In genomic region chr2:85446296-85447221, GRCh38 we compare ENCODE assay signal across 11 cellular contexts. TPM values are rescaled to one million over a fixed set of nuclear protein-coding genes. Genes with fewer than 3 reads are reported as not detected.
DNase-seq lines count a peak whose midpoint lies in the region; ATAC-seq and TF ChIP-seq lines count a peak whose summit lies in the region.
"Had no signal": no experiment of that assay in that cellular context is flagged by ENCODE, and none has a peak within 500 bp of the region (broad histone marks: within the 10 kb centered on the region; RNA-seq: fewer than 3 reads in every experiment).

No MANE protein-coding gene starts in this region.

- H3K9me3 ChIP-seq in AG04450 (ENCODE audit: control insufficient read depth, insufficient read depth, low read length) (no peaks in the 10 kb centered on the region), PC-3 (ENCODE audit: low read length) (no peaks in the 10 kb centered on the region), esophagus squamous epithelium (no peaks in the 10 kb centered on the region), osteoblast (ENCODE audit: low read depth, low read length) (no peaks in the 10 kb centered on the region)

- H2AFZ ChIP-seq in PC-3 (ENCODE audit: low read length) (no peak overlapping the region), osteoblast (ENCODE audit: low read length) (peak overlapping the region; percentile 97)

- H3K4me1 ChIP-seq in PC-3 (ENCODE audit: insufficient read depth, low read length) (peaks cover 3% of the 10 kb centered on the region; the same call in 1 of the 2 replicates), esophagus squamous epithelium (peaks cover 10 to 20% (median 15%) of the 10 kb centered on the region in 3 donors), osteoblast (ENCODE audit: insufficient read depth, low read length) (peaks cover 21% of the 10 kb centered on the region)

- TF ChIP-seq CTCF in AG04450 (IDR thresholded peaks at IDR 0.05; ENCODE audit: low read depth, low read length): no peak
- no peak for TF ChIP-seq CTCF in PC-3 (conservative IDR thresholded peaks at IDR 0.05; ENCODE audit: low read depth, low read length)
- no peak for TF ChIP-seq CTCF in esophagus squamous epithelium (IDR thresholded peaks at IDR 0.05)
- no peak for TF ChIP-seq CTCF in osteoblast (IDR thresholded peaks at IDR 0.05; ENCODE audit: extremely low read depth, low read depth, low read length)

- CTCF ChIA-PET in AG04450 (lab: Charles Lee) (interaction anchor here (0.7 to 1.2 kb wide), 2 partner anchors 92 to 105 kb away, joined by 4 to 6 read pairs; partner anchors contain the start of gene MAT2A), PC-3 (lab: Charles Lee) (interaction anchor here (0.5 kb wide), 1 partner anchor 26 kb away, joined by 3 read pairs; no protein-coding TSS in a partner anchor)

- H3K79me2 ChIP-seq in PC-3 (ENCODE audit: low read length) (no peaks in the 10 kb centered on the region), osteoblast (ENCODE audit: insufficient read depth, low read length) (no peaks in the 10 kb centered on the region)

- H3K27ac ChIP-seq in AG04450 (ENCODE audit: low read depth, low read length) (peak overlapping the region; percentile 96), PC-3 (ENCODE audit: low read length) (no peak overlapping the region), esophagus squamous epithelium (peak overlapping the region; percentile 37 to 81 (median 66)), osteoblast (ENCODE audit: low read depth, low read length) (peak overlapping the region; percentile 90)

- H3F3A ChIP-seq in PC-3 (ENCODE audit: low read length, unreplicated experiment): no peaks in the 10 kb centered on the region

- intact Hi-C loops in PC-3 (cut with micrococcal nuclease) (no loop called here), esophagus squamous epithelium (cut with DNase I) (no loop called here)

- H3K27me3 ChIP-seq in AG04450 (ENCODE audit: control insufficient read depth, insufficient read depth, low read length) (no peaks in the 10 kb centered on the region), PC-3 (ENCODE audit: low read length) (no peaks in the 10 kb centered on the region), esophagus squamous epithelium (no peaks in the 10 kb centered on the region), osteoblast (ENCODE audit: insufficient read depth, low read length) (no peaks in the 10 kb centered on the region)

- H3K9me2 ChIP-seq in PC-3 (replicated peaks; ENCODE audit: low read length): no peaks in the 10 kb centered on the region

- H3K4me3 ChIP-seq in AG04450 (ENCODE audit: low read depth, low read length): no peak overlapping the region
- H3K4me3 ChIP-seq in PC-3 (ENCODE audit: low read length): no peak overlapping the region
- no peak overlapping the region for H3K4me3 ChIP-seq in esophagus squamous epithelium
- H3K4me3 ChIP-seq in osteoblast (ENCODE audit: insufficient read depth, low read length): no peak overlapping the region

- no TSS peak for BruUV-seq in PC-3 (replicated peaks; lab: Mats Ljungman, UMichigan)

- ATAC-seq in PC-3 (0 out of 2 replicates have a peak, but pooled peaks have one; percentile 12), HG02973 (IDR thresholded peaks at IDR 0.05; ENCODE audit: unreplicated experiment) (no peak), HG03354 (IDR thresholded peaks at IDR 0.05; ENCODE audit: poor library complexity, severe bottlenecking, unreplicated experiment) (no peak)

- TF ChIP-seq POLR2A in esophagus squamous epithelium (IDR thresholded peaks at IDR 0.05): no peak

- DNase-seq in AG04450 (ENCODE audit: low read depth, low spot score) (no peak), PC-3 (no peak), esophagus squamous epithelium (lab: John Stamatoyannopoulos, UW) (no peak), osteoblast (ENCODE audit: insufficient read length, low spot score, missing footprints) (no peak), RPMI8226 (no peak), NCI-H345 treated with DMSO at 0.1 percent for 48 hours (lab: John Stamatoyannopoulos, UW; ENCODE audit: unreplicated experiment) (no peak)
- DNase-seq: dermis blood vessel endothelial cell, KBM-7, occipital lobe had no signal

- H3K4me2 ChIP-seq in PC-3 (ENCODE audit: low read length): no peak overlapping the region
- no peak overlapping the region for H3K4me2 ChIP-seq in osteoblast (ENCODE audit: insufficient read depth, low read length)

- 81 to 91% methylated on average over 8 to 10 of the region's 14 CpGs for WGBS in esophagus squamous epithelium, 2 donors

- H4K20me1 ChIP-seq in PC-3 (ENCODE audit: low read length): no peaks in the 10 kb centered on the region
- no peaks in the 10 kb centered on the region for H4K20me1 ChIP-seq in osteoblast (ENCODE audit: insufficient read depth, low read length)

- H3K36me3 ChIP-seq in PC-3 (ENCODE audit: low read depth, low read length): no peaks in the 10 kb centered on the region
- H3K36me3 ChIP-seq in esophagus squamous epithelium: no peaks in the 10 kb centered on the region
- no peaks in the 10 kb centered on the region for H3K36me3 ChIP-seq in osteoblast (ENCODE audit: insufficient read depth, low read length)

- POLR2A ChIA-PET in AG04450 (lab: Yijun Ruan, JAX): interaction anchor here (1.0 to 4.0 kb wide), 3 partner anchors 13 to 94 kb away, joined by 4 to 20 read pairs (median 8); partner anchors contain the start of gene MAT2A
- POLR2A ChIA-PET in PC-3 (lab: Charles Lee; ENCODE audit: unreplicated experiment): no interaction called here

- no peak overlapping the region for H3K9ac ChIP-seq in PC-3 (ENCODE audit: low read length)

RNA-seq across cellular contexts. Expression of gene SH2D6, which starts 28.0 kb away (rescaled TPM):
- 0.10 and 0.15 TPM in 2 replicates for polyA plus RNA-seq in AG04450 (2011; rRNA removed)
- polyA minus RNA-seq in AG04450 (2011; rRNA and poly(A)+ RNA removed): not detected in 2 replicates
- total RNA-seq in PC-3 (2014; rRNA removed): 0.12 TPM in 1 of 2 replicates, not detected in the other
- under 1 TPM in 1 of 4 donors, not detected in 3; 0.50 TPM for total RNA-seq in esophagus squamous epithelium
- total RNA-seq in osteoblast: under 0.01 TPM in 1 of 2 replicates, not detected in the other
- total RNA-seq: dermis blood vessel endothelial cell had no signal

RNA-seq across cellular contexts. Expression of gene CAPG, which starts 36.4 kb away (rescaled TPM):
- polyA plus RNA-seq in AG04450 (2011; rRNA removed): 70.5 and 97.8 TPM in 2 replicates
- 34.6 and 62.9 TPM in 2 replicates for polyA minus RNA-seq in AG04450 (2011; rRNA and poly(A)+ RNA removed)
- total RNA-seq in PC-3 (2014; rRNA removed) (221 and 260 TPM in 2 replicates), esophagus squamous epithelium (100 to 1,000 TPM; 185 to 301 (median 221) TPM), osteoblast (97.2 and 140 TPM in 2 replicates)
